Comparison of ENCODE assay signal across 10 cellular contexts in genomic region chr19:41535029-41535622, GRCh38. TPM values are rescaled to one million over a fixed set of nuclear protein-coding genes. Genes with fewer than 3 reads are reported as not detected.
A peak's percentile ranks its signal among the peaks of the same experiment; 100 is the strongest.
DNase-seq lines count a peak whose midpoint lies in the region; ATAC-seq, FAIRE-seq and TF ChIP-seq lines count a peak whose summit lies in the region.
"Had no signal": no experiment of that assay in that cellular context is flagged by ENCODE, and none has a peak within 500 bp of the region (broad histone marks: within the 10 kb centered on the region; RNA-seq: fewer than 3 reads in every experiment).

No MANE protein-coding gene starts in this region.

- TF ChIP-seq CTCF in GM12864 (IDR thresholded peaks at IDR 0.05; ENCODE audit: low read depth, low read length, missing control alignments) (no peak), astrocyte (IDR thresholded peaks at IDR 0.05; ENCODE audit: insufficient read depth, low read depth, low read length) (no peak), foreskin keratinocyte (conservative IDR thresholded peaks at IDR 0.05) (no peak)

- H3K4me1 ChIP-seq in astrocyte (ENCODE audit: insufficient read depth, low read length) (no peaks in the 10 kb centered on the region), foreskin keratinocyte (no peaks in the 10 kb centered on the region)
- H3K4me1 ChIP-seq: SJSA1 had no signal

- H3K4me3 ChIP-seq in GM12864 (ENCODE audit: low read depth, low read length): peak overlapping the region; percentile 49; the same call in 1 of the 2 replicates
- no peak overlapping the region for H3K4me3 ChIP-seq in astrocyte (ENCODE audit: insufficient read depth, low read depth, low read length)
- H3K4me3 ChIP-seq: SJSA1 had no signal

- no peaks in the 10 kb centered on the region for H3K36me3 ChIP-seq in astrocyte (ENCODE audit: insufficient read depth, low read length)
- H3K36me3 ChIP-seq: SJSA1 had no signal

- H3K27me3 Mint-ChIP-seq in astrocyte (ENCODE audit: low read depth, unreplicated experiment): no peaks in the 10 kb centered on the region

- peaks cover 34% of the 10 kb centered on the region for H3K4me1 Mint-ChIP-seq in astrocyte (ENCODE audit: low read depth, unreplicated experiment)

- H3K4me2 ChIP-seq in astrocyte (ENCODE audit: low read length): no peak overlapping the region

- H3K27ac ChIP-seq in astrocyte (ENCODE audit: low read depth, low read length) (no peak overlapping the region), foreskin keratinocyte (no peak overlapping the region)
- H3K27ac ChIP-seq: SJSA1 had no signal

- peaks cover 1% of the 10 kb centered on the region for H3K36me3 Mint-ChIP-seq in astrocyte (ENCODE audit: low read depth, unreplicated experiment)

- no peaks in the 10 kb centered on the region for H4K20me1 ChIP-seq in astrocyte (ENCODE audit: insufficient read depth, low read length)

- no peak overlapping the region for H2AFZ ChIP-seq in astrocyte (ENCODE audit: low read depth, low read length)

- ATAC-seq in GM19397 (IDR thresholded peaks at IDR 0.05; ENCODE audit: unreplicated experiment) (peak; percentile 67), HG03175 (IDR thresholded peaks at IDR 0.05; ENCODE audit: unreplicated experiment) (peak; percentile 73), foreskin keratinocyte (no peak)

- H3K79me2 ChIP-seq in astrocyte (ENCODE audit: insufficient read depth, low read length): no peaks in the 10 kb centered on the region

- H3K4me3 Mint-ChIP-seq in astrocyte (ENCODE audit: unreplicated experiment): peak overlapping the region; percentile 74

- no peaks in the 10 kb centered on the region for H3K9me3 ChIP-seq in astrocyte (ENCODE audit: insufficient read depth, low read depth, low read length)

- H3K9me3 Mint-ChIP-seq in astrocyte (ENCODE audit: unreplicated experiment): peaks cover 17% of the 10 kb centered on the region

- no peak for FAIRE-seq in astrocyte (lab: Jason Lieb, UNC)

- no peak overlapping the region for H3K27ac Mint-ChIP-seq in astrocyte (ENCODE audit: unreplicated experiment)

- DNase-seq in GM12864 (ENCODE audit: low read depth) (peak; percentile 84), astrocyte (ENCODE audit: low read depth) (no peak), hepatic stellate cell (ENCODE audit: low spot score) (no peak), putamen (ENCODE audit: low spot score) (no peak), foreskin keratinocyte (no peak)
- no peak for DNase-seq in stimulated activated CD4-positive, alpha-beta T cell treated with anti-CD3 and anti-CD28 coated beads, Interleukin-4, amount 100 ng/mL, for 1 hour
- DNase-seq: dorsolateral prefrontal cortex had no signal

- H3K27me3 ChIP-seq in astrocyte (ENCODE audit: insufficient read depth, low read length): no peaks in the 10 kb centered on the region
- H3K27me3 ChIP-seq in foreskin keratinocyte: peaks cover 15% of the 10 kb centered on the region

- no peak overlapping the region for H3K9ac ChIP-seq in astrocyte (ENCODE audit: low read length)

RNA-seq across cellular contexts. Expression of gene CEACAM21, which starts 40.8 kb away (rescaled TPM):
- 2.1 and 2.4 TPM in 2 replicates for total RNA-seq in astrocyte
- not detected in 2 replicates for total RNA-seq in foreskin keratinocyte
- polyA plus RNA-seq in foreskin keratinocyte: not detected in 2 replicates
- total RNA-seq: SJSA1 had no signal
